In the genomic region with DNA sequence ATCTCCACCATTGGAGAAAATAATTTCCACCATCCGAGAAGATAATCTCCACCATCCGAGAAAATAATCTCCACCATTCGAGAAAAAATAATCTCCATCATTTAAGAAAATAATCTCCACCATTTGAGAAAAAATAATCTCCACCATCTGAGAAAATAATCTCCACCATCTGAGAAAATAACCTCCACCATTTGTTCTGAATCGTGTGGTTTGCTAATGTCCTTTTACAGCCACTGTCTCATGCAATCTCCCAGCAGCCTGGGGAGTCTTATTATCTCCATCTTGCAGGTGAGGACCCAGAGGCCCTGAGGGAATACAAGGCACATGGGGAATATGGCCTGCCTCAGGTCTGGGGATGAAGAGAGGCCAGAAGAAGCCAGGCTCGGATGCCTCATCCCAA, we compare ENCODE assay signal across 24 cellular contexts. TPM values are rescaled to one million over a fixed set of nuclear protein-coding genes. Genes with fewer than 3 reads are reported as not detected.
DNase-seq lines count a peak whose midpoint lies in the region; ATAC-seq, FAIRE-seq and TF ChIP-seq lines count a peak whose summit lies in the region.
"Had no signal": no experiment of that assay in that cellular context is flagged by ENCODE, and none has a peak within 500 bp of the region (broad histone marks: within the 10 kb centered on the region; RNA-seq: fewer than 3 reads in every experiment).

No MANE protein-coding gene starts in this region.

- DNase-seq in NCI-H146 (lab: John Stamatoyannopoulos, UW) (peak; percentile 63), NCI-H146 treated with DMSO at 0.1 percent for 48 hours (lab: John Stamatoyannopoulos, UW; ENCODE audit: unreplicated experiment) (no peak), natural killer cell (no peak), right lobe of liver (no peak), GM12892 (ENCODE audit: insufficient read length) (no peak)
- no peak for DNase-seq in natural killer cell treated with Interleukin-12 subunit alpha and Interleukin-12 subunit beta and Interleukin-15 and Interleukin-18, amount 100 ng/mL, for 72 hours (ENCODE audit: low spot score)
- DNase-seq in activated naive CD8-positive, alpha-beta T cell treated with anti-CD3 and anti-CD28 coated beads, Interleukin-2, amount 50 U/mL, for 24 hours = no peak
- DNase-seq in stimulated activated naive CD8-positive, alpha-beta T cell treated with anti-CD3 and anti-CD28 coated beads, Interleukin-15, amount 100 ng/mL, for 72 hours = no peak
- DNase-seq: adrenal gland; brain microvascular endothelial cell; effector CD4-positive, alpha-beta T cell; GF-D8; heart left ventricle; MV-4-11; NCI-H187; NCI-H226; sigmoid colon; upper lobe of right lung had no signal

- H3K4me1 Mint-ChIP-seq in natural killer cell = peaks cover 15 to 25% of the 10 kb centered on the region in 2 donors
- peaks cover 5 to 10% of the 10 kb centered on the region in 2 donors for H3K4me1 Mint-ChIP-seq in natural killer cell treated with Interleukin-12 subunit alpha and Interleukin-12 subunit beta and Interleukin-15 and Interleukin-18, amount 100 ng/mL, for 72 hours (ENCODE audit: low read depth in 2 of 2)
- H3K4me1 Mint-ChIP-seq in activated naive CD8-positive, alpha-beta T cell treated with anti-CD3 and anti-CD28 coated beads, Interleukin-2, amount 50 U/mL, for 24 hours = peaks cover 36% of the 10 kb centered on the region
- peaks cover 49% of the 10 kb centered on the region for H3K4me1 Mint-ChIP-seq in stimulated activated naive CD8-positive, alpha-beta T cell treated with anti-CD3 and anti-CD28 coated beads, Interleukin-15, amount 100 ng/mL, for 72 hours

- no peaks in the 10 kb centered on the region for H3K27me3 ChIP-seq in right lobe of liver
- H3K27me3 ChIP-seq: adrenal gland, brain microvascular endothelial cell, heart left ventricle, sigmoid colon, upper lobe of right lung had no signal

- no peak overlapping the region for H3K4me3 ChIP-seq in right lobe of liver
- H3K4me3 ChIP-seq: adrenal gland, GM23338, heart left ventricle, lung, sigmoid colon, upper lobe of right lung had no signal

- H3K4me1 ChIP-seq in right lobe of liver = no peaks in the 10 kb centered on the region
- H3K4me1 ChIP-seq: adrenal gland, upper lobe of right lung had no signal

- H3K36me3 ChIP-seq in right lobe of liver = no peaks in the 10 kb centered on the region
- H3K36me3 ChIP-seq: adrenal gland, brain microvascular endothelial cell, heart left ventricle, sigmoid colon, upper lobe of right lung had no signal

- TF ChIP-seq POLR2A in right lobe of liver (IDR thresholded peaks at IDR 0.05) (no peak), GM12892 (IDR thresholded peaks at IDR 0.05; ENCODE audit: low read depth, low read length) (no peak)

- peaks cover 0 to 12% of the 10 kb centered on the region in 2 donors for H3K27me3 Mint-ChIP-seq in natural killer cell (ENCODE audit: low read depth in 2 of 2)
- H3K27me3 Mint-ChIP-seq in natural killer cell treated with Interleukin-12 subunit alpha and Interleukin-12 subunit beta and Interleukin-15 and Interleukin-18, amount 100 ng/mL, for 72 hours = peaks cover 0 to 4% of the 10 kb centered on the region in 2 donors
- H3K27me3 Mint-ChIP-seq in activated naive CD8-positive, alpha-beta T cell treated with anti-CD3 and anti-CD28 coated beads, Interleukin-2, amount 50 U/mL, for 24 hours = peaks cover 4% of the 10 kb centered on the region
- H3K27me3 Mint-ChIP-seq in stimulated activated naive CD8-positive, alpha-beta T cell treated with anti-CD3 and anti-CD28 coated beads, Interleukin-15, amount 100 ng/mL, for 72 hours = no peaks in the 10 kb centered on the region

- intact Hi-C loops in natural killer cell (cut with micrococcal nuclease) (no loop called here), right lobe of liver (cut with DNase I) (no loop called here)

- H3K4me3 Mint-ChIP-seq in natural killer cell = peak overlapping the region; percentile 7
- H3K4me3 Mint-ChIP-seq in natural killer cell treated with Interleukin-12 subunit alpha and Interleukin-12 subunit beta and Interleukin-15 and Interleukin-18, amount 100 ng/mL, for 72 hours = no peak overlapping the region
- H3K4me3 Mint-ChIP-seq in activated naive CD8-positive, alpha-beta T cell treated with anti-CD3 and anti-CD28 coated beads, Interleukin-2, amount 50 U/mL, for 24 hours = peak overlapping the region; percentile 4
- no peak overlapping the region for H3K4me3 Mint-ChIP-seq in stimulated activated naive CD8-positive, alpha-beta T cell treated with anti-CD3 and anti-CD28 coated beads, Interleukin-15, amount 100 ng/mL, for 72 hours
- H3K4me3 Mint-ChIP-seq: GM23338 had no signal

- ATAC-seq in natural killer cell = peak in 1 of 3 donors; percentile 15
- ATAC-seq in natural killer cell treated with Interleukin-12 subunit alpha and Interleukin-12 subunit beta and Interleukin-15 and Interleukin-18, amount 100 ng/mL, for 72 hours = no peak
- no peak for ATAC-seq in activated naive CD8-positive, alpha-beta T cell treated with anti-CD3 and anti-CD28 coated beads, Interleukin-2, amount 50 U/mL, for 24 hours
- peak; percentile 8 for ATAC-seq in stimulated activated naive CD8-positive, alpha-beta T cell treated with anti-CD3 and anti-CD28 coated beads, Interleukin-15, amount 100 ng/mL, for 72 hours
- ATAC-seq in right lobe of liver = no peak
- ATAC-seq: SK-N-SH treated with all-trans-retinoic acid at 6 μM for 48 hours had no signal

- no peaks in the 10 kb centered on the region for H3K36me3 Mint-ChIP-seq in natural killer cell
- H3K36me3 Mint-ChIP-seq in natural killer cell treated with Interleukin-12 subunit alpha and Interleukin-12 subunit beta and Interleukin-15 and Interleukin-18, amount 100 ng/mL, for 72 hours = no peaks in the 10 kb centered on the region
- no peaks in the 10 kb centered on the region for H3K36me3 Mint-ChIP-seq in activated naive CD8-positive, alpha-beta T cell treated with anti-CD3 and anti-CD28 coated beads, Interleukin-2, amount 50 U/mL, for 24 hours (ENCODE audit: low read depth)

- no peaks in the 10 kb centered on the region for H3K9me3 Mint-ChIP-seq in natural killer cell
- H3K9me3 Mint-ChIP-seq in natural killer cell treated with Interleukin-12 subunit alpha and Interleukin-12 subunit beta and Interleukin-15 and Interleukin-18, amount 100 ng/mL, for 72 hours = peaks cover 3% of the 10 kb centered on the region
- H3K9me3 Mint-ChIP-seq in activated naive CD8-positive, alpha-beta T cell treated with anti-CD3 and anti-CD28 coated beads, Interleukin-2, amount 50 U/mL, for 24 hours = peaks cover 4% of the 10 kb centered on the region
- H3K9me3 Mint-ChIP-seq in stimulated activated naive CD8-positive, alpha-beta T cell treated with anti-CD3 and anti-CD28 coated beads, Interleukin-15, amount 100 ng/mL, for 72 hours = no peaks in the 10 kb centered on the region
- H3K9me3 Mint-ChIP-seq: GM23338 had no signal

- 65% methylated on average over 4 of the region's 5 CpGs for WGBS in right lobe of liver (ENCODE audit: insufficient coverage, low coverage, low lambda C conversion rate, missing lambda C conversion rate)

- TF ChIP-seq CTCF in natural killer cell (IDR thresholded peaks at IDR 0.05) (no peak), right lobe of liver (IDR thresholded peaks at IDR 0.05) (no peak)

- H3K27ac Mint-ChIP-seq in natural killer cell = peak overlapping the region; percentile 63 to 83
- peak overlapping the region in 1 of 2 donors; percentile 55 for H3K27ac Mint-ChIP-seq in natural killer cell treated with Interleukin-12 subunit alpha and Interleukin-12 subunit beta and Interleukin-15 and Interleukin-18, amount 100 ng/mL, for 72 hours
- H3K27ac Mint-ChIP-seq in activated naive CD8-positive, alpha-beta T cell treated with anti-CD3 and anti-CD28 coated beads, Interleukin-2, amount 50 U/mL, for 24 hours = peak overlapping the region; percentile 7
- peak overlapping the region in 1 of 2 donors; percentile 95 for H3K27ac Mint-ChIP-seq in stimulated activated naive CD8-positive, alpha-beta T cell treated with anti-CD3 and anti-CD28 coated beads, Interleukin-15, amount 100 ng/mL, for 72 hours
- H3K27ac Mint-ChIP-seq: activated T-helper 2 cell treated with anti-CD3 and anti-CD28 coated beads, Interferon-gamma antibody, Interleukin-2, Interleukin-4, amounts not matched to agents 10 μg/mL and 5 μg/mL and 100 μg/mL, durations not matched to agents 14 hours and 24 hours and 36 hours; GM23338 had no signal

- H3K27ac ChIP-seq in right lobe of liver = no peak overlapping the region
- H3K27ac ChIP-seq: 22Rv1, adrenal gland, brain microvascular endothelial cell, heart left ventricle, KMS-11, sigmoid colon, upper lobe of right lung had no signal

- no peaks in the 10 kb centered on the region for H3K9me3 ChIP-seq in right lobe of liver
- H3K9me3 ChIP-seq: adrenal gland, heart left ventricle, sigmoid colon, upper lobe of right lung had no signal

- FAIRE-seq in GM12892 (lab: Jason Lieb, UNC) = no peak

RNA-seq across cellular contexts. Expression of gene TCF20, which starts 54.1 kb away (rescaled TPM):
- total RNA-seq in natural killer cell = 10 to 100 TPM; 57.8 to 70.8 (median 69.1) TPM
- 10 to 100 TPM; 54.8 to 69.0 TPM for total RNA-seq in natural killer cell treated with Interleukin-12 subunit alpha and Interleukin-12 subunit beta and Interleukin-15 and Interleukin-18, amount 100 ng/mL, for 72 hours
- total RNA-seq in right lobe of liver = 10 to 100 TPM; 15.4 to 20.5 (median 18.5) TPM
- polyA plus RNA-seq in GM12892 (2012; ENCODE audit: missing spikeins) = 14.2 TPM

Comparison
In these comparisons a context has a peak if more than half of its experiments do, and no peak if none do; other contexts are left out.
1. H3K4me3 Mint-ChIP-seq: peak in natural killer cell (single experiment) and activated naive CD8-positive, alpha-beta T cell treated with anti-CD3 and anti-CD28 coated beads, Interleukin-2, amount 50 U/mL, for 24 hours (single experiment); none in natural killer cell treated with Interleukin-12 subunit alpha and Interleukin-12 subunit beta and Interleukin-15 and Interleukin-18, amount 100 ng/mL, for 72 hours (single experiment) and stimulated activated naive CD8-positive, alpha-beta T cell treated with anti-CD3 and anti-CD28 coated beads, Interleukin-15, amount 100 ng/mL, for 72 hours (0 of 2).